16 cellular contexts compared by ENCODE assay signal in the genomic region with DNA sequence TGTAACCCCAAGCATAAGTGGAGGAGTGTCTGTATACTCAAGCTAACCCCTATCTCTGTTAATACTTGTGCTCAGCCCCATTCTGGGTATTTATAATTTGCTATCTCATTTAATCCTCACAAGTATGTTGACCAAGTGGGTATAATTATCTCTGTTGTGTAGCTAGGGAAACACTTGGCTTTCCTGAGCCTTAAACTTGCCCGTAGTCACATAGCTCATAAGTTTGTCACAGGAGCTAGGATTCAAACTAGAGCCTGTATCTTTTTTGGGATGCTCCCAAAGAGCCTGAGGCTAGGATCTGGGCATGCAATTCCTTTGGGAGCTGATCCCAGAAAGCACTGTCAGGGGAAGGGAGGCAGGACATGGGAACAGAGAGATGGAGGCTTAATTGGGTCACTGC.
DNase-seq lines count a peak whose midpoint lies in the region; ATAC-seq, FAIRE-seq and TF ChIP-seq lines count a peak whose summit lies in the region.
"Had no signal": no experiment of that assay in that cellular context is flagged by ENCODE, and none has a peak within 500 bp of the region (broad histone marks: within the 10 kb centered on the region; RNA-seq: fewer than 3 reads in every experiment).

No MANE protein-coding gene starts in this region.

- no peak overlapping the region for H3K9ac ChIP-seq in mesendoderm (ENCODE audit: low read length)

- peaks cover 24% of the 10 kb centered on the region for H3K36me3 Mint-ChIP-seq in WTC11
- H3K36me3 Mint-ChIP-seq: IgD-negative memory B cell had no signal

- no peak for FAIRE-seq in GM19239 (lab: Jason Lieb, UNC)
- FAIRE-seq: GM12892, H54 had no signal

- no peaks in the 10 kb centered on the region for H3K79me1 ChIP-seq in mesendoderm (ENCODE audit: low read length)

- WGBS in mesendoderm (ENCODE audit: extremely low coverage, insufficient coverage, low lambda C conversion rate): no CpG with 5 or more reads among the region's 1 CpG

- H3K4me1 ChIP-seq in left ventricle myocardium inferior: peaks cover 4% of the 10 kb centered on the region
- H3K4me1 ChIP-seq in mesendoderm (ENCODE audit: control insufficient read depth, low read depth, low read length): peaks cover 2% of the 10 kb centered on the region

- intact Hi-C loops in left ventricle myocardium superior (cut with micrococcal nuclease) (no loop called here), left ventricle myocardium inferior (cut with micrococcal nuclease) (no loop called here), sciatic nerve (cut with DNase I) (no loop called here)

- no peak overlapping the region for H3K27ac ChIP-seq in left ventricle myocardium inferior (replicated peaks)
- no peak overlapping the region for H3K27ac ChIP-seq in mesendoderm (ENCODE audit: low read depth, low read length)

- no peaks in the 10 kb centered on the region for H3K36me3 ChIP-seq in left ventricle myocardium inferior
- no peaks in the 10 kb centered on the region for H3K36me3 ChIP-seq in mesendoderm (ENCODE audit: control insufficient read depth, insufficient read depth, low read length)

- no peak overlapping the region for H3K23ac ChIP-seq in mesendoderm (ENCODE audit: low read length)

- no peak overlapping the region for H4K8ac ChIP-seq in mesendoderm (ENCODE audit: low read depth, low read length)

- H3K79me2 ChIP-seq in mesendoderm (ENCODE audit: control insufficient read depth, insufficient read depth, low read length): no peaks in the 10 kb centered on the region

- H3K18ac ChIP-seq in mesendoderm (ENCODE audit: low read length): no peak overlapping the region

- POLR2A ChIA-PET in WTC11 (lab: Charles Lee): no interaction called here

- ATAC-seq in left ventricle myocardium superior (peak; percentile 57), WTC11 (no peak), sciatic nerve (no peak)

- H2AK5ac ChIP-seq in mesendoderm (ENCODE audit: low read length): peak overlapping the region; percentile 90

- no peak overlapping the region for H3K56ac ChIP-seq in mesendoderm (ENCODE audit: low read length)

- DNase-seq in left ventricle myocardium superior: no peak
- no peak for DNase-seq in left ventricle myocardium inferior
- no peak for DNase-seq in WTC11 (ENCODE audit: low spot score)
- no peak for DNase-seq in mesendoderm
- DNase-seq in sciatic nerve (ENCODE audit: low spot score): no peak
- no peak for DNase-seq in NCI-H1092 treated with DMSO at 0.1 percent for 48 hours (lab: John Stamatoyannopoulos, UW)
- DNase-seq in GM19239 (ENCODE audit: insufficient read length, low spot score): no peak
- DNase-seq: ACHN; C1 segment of cervical spinal cord; Calu3; CD4-positive, alpha-beta T cell; DMS79 had no signal

- H3K27me3 ChIP-seq in left ventricle myocardium inferior (ENCODE audit: low read depth) (no peaks in the 10 kb centered on the region), mesendoderm (ENCODE audit: insufficient read depth, low read length, poor library complexity) (no peaks in the 10 kb centered on the region)

- H3K4me3 Mint-ChIP-seq in WTC11: no peak overlapping the region
- H3K4me3 Mint-ChIP-seq: B cell; CD4-positive, alpha-beta T cell; IgD-negative memory B cell had no signal

- H2BK5ac ChIP-seq in mesendoderm (ENCODE audit: low read length): no peak overlapping the region

- no peak overlapping the region for H3K4me3 ChIP-seq in left ventricle myocardium inferior
- no peak overlapping the region for H3K4me3 ChIP-seq in mesendoderm (ENCODE audit: low read length)

- no peaks in the 10 kb centered on the region; the same call in 1 of the 2 replicates for H3K27me3 Mint-ChIP-seq in WTC11 (ENCODE audit: low read depth)
- H3K27me3 Mint-ChIP-seq: B cell; CD4-positive, alpha-beta T cell; IgD-negative memory B cell had no signal

- H2BK15ac ChIP-seq in mesendoderm (replicated peaks; ENCODE audit: low read depth): no peak overlapping the region

- no peak overlapping the region for H4K5ac ChIP-seq in mesendoderm (ENCODE audit: low read length)

- no peak overlapping the region for H2BK120ac ChIP-seq in mesendoderm (ENCODE audit: low read depth, low read length)

- peak overlapping the region; percentile 55; the same call in 1 of the 2 replicates for H3K27ac Mint-ChIP-seq in WTC11
- H3K27ac Mint-ChIP-seq: B cell; CD4-positive, alpha-beta T cell; IgD-negative memory B cell had no signal

- TF ChIP-seq CTCF in left ventricle myocardium inferior (IDR thresholded peaks at IDR 0.05; ENCODE audit: borderline replicate concordance) (no peak), WTC11 (IDR thresholded peaks at IDR 0.05) (no peak)

- H3K4ac ChIP-seq in mesendoderm (ENCODE audit: low read depth, low read length): no peak overlapping the region

- CTCF ChIA-PET in WTC11 (lab: Charles Lee): interaction anchor here (1.0 to 2.0 kb wide), 4 partner anchors 224 to 680 kb away, joined by 3 to 7 read pairs (median 4); no protein-coding TSS in a partner anchor

- peaks cover 33% of the 10 kb centered on the region for H3K4me1 Mint-ChIP-seq in WTC11
- H3K4me1 Mint-ChIP-seq: B cell had no signal

- no peaks in the 10 kb centered on the region for H3K9me3 ChIP-seq in left ventricle myocardium inferior (replicated peaks)

- H3K4me2 ChIP-seq in mesendoderm (ENCODE audit: low read length): no peak overlapping the region

- peaks cover 14% of the 10 kb centered on the region for H3K9me3 Mint-ChIP-seq in WTC11

TF ChIP-seq in WTC11, 78 proteins besides CTCF, POLR2A, EP300 and RAD21 (continues in another document):
- TF ChIP-seq GRHL2 (CRISPR knock-in tag; IDR thresholded peaks at IDR 0.05; ENCODE audit: insufficient replicate concordance, severe bottlenecking) (no peak), ZNF671 (CRISPR knock-in tag; IDR thresholded peaks at IDR 0.05) (no peak), MXD4 (CRISPR knock-in tag; IDR thresholded peaks at IDR 0.05; ENCODE audit: borderline replicate concordance) (no peak), ZNF396 (CRISPR knock-in tag; IDR thresholded peaks at IDR 0.05; ENCODE audit: borderline replicate concordance) (no peak), SP1 (CRISPR knock-in tag; conservative IDR thresholded peaks at IDR 0.05) (no peak), ZNF416 (CRISPR knock-in tag; IDR thresholded peaks at IDR 0.05) (no peak), NFYB (CRISPR knock-in tag; conservative IDR thresholded peaks at IDR 0.05; ENCODE audit: low read depth) (no peak), ATF1 (CRISPR knock-in tag; IDR thresholded peaks at IDR 0.05) (no peak), PRRX2 (CRISPR knock-in tag; IDR thresholded peaks at IDR 0.05) (no peak)
- TF ChIP-seq, protein P1, sequence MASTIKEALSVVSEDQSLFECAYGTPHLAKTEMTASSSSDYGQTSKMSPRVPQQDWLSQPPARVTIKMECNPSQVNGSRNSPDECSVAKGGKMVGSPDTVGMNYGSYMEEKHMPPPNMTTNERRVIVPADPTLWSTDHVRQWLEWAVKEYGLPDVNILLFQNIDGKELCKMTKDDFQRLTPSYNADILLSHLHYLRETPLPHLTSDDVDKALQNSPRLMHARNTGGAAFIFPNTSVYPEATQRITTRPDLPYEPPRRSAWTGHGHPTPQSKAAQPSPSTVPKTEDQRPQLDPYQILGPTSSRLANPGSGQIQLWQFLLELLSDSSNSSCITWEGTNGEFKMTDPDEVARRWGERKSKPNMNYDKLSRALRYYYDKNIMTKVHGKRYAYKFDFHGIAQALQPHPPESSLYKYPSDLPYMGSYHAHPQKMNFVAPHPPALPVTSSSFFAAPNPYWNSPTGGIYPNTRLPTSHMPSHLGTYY (CRISPR knock-in tag; IDR thresholded peaks at IDR 0.05): no peak
- TF ChIP-seq, protein P2, sequence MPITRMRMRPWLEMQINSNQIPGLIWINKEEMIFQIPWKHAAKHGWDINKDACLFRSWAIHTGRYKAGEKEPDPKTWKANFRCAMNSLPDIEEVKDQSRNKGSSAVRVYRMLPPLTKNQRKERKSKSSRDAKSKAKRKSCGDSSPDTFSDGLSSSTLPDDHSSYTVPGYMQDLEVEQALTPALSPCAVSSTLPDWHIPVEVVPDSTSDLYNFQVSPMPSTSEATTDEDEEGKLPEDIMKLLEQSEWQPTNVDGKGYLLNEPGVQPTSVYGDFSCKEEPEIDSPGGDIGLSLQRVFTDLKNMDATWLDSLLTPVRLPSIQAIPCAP (CRISPR knock-in tag; IDR thresholded peaks at IDR 0.05): no peak
- TF ChIP-seq, protein P3, sequence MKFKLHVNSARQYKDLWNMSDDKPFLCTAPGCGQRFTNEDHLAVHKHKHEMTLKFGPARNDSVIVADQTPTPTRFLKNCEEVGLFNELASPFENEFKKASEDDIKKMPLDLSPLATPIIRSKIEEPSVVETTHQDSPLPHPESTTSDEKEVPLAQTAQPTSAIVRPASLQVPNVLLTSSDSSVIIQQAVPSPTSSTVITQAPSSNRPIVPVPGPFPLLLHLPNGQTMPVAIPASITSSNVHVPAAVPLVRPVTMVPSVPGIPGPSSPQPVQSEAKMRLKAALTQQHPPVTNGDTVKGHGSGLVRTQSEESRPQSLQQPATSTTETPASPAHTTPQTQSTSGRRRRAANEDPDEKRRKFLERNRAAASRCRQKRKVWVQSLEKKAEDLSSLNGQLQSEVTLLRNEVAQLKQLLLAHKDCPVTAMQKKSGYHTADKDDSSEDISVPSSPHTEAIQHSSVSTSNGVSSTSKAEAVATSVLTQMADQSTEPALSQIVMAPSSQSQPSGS (CRISPR knock-in tag; IDR thresholded peaks at IDR 0.05; ENCODE audit: borderline replicate concordance, low read depth): no peak
- TF ChIP-seq, protein P4, sequence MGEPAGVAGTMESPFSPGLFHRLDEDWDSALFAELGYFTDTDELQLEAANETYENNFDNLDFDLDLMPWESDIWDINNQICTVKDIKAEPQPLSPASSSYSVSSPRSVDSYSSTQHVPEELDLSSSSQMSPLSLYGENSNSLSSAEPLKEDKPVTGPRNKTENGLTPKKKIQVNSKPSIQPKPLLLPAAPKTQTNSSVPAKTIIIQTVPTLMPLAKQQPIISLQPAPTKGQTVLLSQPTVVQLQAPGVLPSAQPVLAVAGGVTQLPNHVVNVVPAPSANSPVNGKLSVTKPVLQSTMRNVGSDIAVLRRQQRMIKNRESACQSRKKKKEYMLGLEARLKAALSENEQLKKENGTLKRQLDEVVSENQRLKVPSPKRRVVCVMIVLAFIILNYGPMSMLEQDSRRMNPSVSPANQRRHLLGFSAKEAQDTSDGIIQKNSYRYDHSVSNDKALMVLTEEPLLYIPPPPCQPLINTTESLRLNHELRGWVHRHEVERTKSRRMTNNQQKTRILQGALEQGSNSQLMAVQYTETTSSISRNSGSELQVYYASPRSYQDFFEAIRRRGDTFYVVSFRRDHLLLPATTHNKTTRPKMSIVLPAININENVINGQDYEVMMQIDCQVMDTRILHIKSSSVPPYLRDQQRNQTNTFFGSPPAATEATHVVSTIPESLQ (CRISPR knock-in tag; IDR thresholded peaks at IDR 0.05): no peak
